8 cellular contexts compared by ENCODE assay signal in the genomic region with DNA sequence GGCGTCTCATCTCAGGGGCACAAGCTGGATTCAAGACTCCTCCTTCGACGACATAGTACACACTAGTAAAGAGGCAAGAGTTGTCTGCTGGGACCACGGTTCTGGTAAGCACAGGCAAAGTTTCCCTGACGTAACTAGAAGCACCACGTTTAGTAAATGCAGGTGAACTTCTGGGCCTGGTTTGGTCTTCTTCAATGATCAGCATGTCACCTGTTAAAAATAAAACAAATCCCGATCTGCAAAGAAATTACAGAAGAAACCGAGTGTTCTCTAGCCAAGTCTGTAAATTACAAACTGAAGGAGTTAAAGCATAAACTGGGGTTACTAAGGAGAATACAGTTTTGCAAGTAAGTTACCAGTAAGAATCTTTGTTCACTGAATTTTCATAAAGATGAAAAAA. TPM values are rescaled to one million over a fixed set of nuclear protein-coding genes. Genes with fewer than 3 reads are reported as not detected.
DNase-seq lines count a peak whose midpoint lies in the region; ATAC-seq, FAIRE-seq and TF ChIP-seq lines count a peak whose summit lies in the region.
"Had no signal": no experiment of that assay in that cellular context is flagged by ENCODE, and none has a peak within 500 bp of the region (broad histone marks: within the 10 kb centered on the region; RNA-seq: fewer than 3 reads in every experiment).

No MANE protein-coding gene starts in this region.

- peaks cover 3% of the 10 kb centered on the region for H3K27me3 Mint-ChIP-seq in activated CD8-positive, alpha-beta memory T cell treated with anti-CD3 and anti-CD28 coated beads, Interleukin-2, amount 10 ng/mL, durations not matched to agents 7 days and 5 days

- peak overlapping the region; percentile 95 for H3K4me3 Mint-ChIP-seq in activated CD8-positive, alpha-beta memory T cell treated with anti-CD3 and anti-CD28 coated beads, Interleukin-2, amount 10 ng/mL, durations not matched to agents 7 days and 5 days

- H3K27me3 ChIP-seq in esophagus muscularis mucosa (no peaks in the 10 kb centered on the region), suprapubic skin (no peaks in the 10 kb centered on the region)

- no peak for FAIRE-seq in D721Med (lab: Jason Lieb, UNC)

- H3K4me1 ChIP-seq in esophagus muscularis mucosa (peaks cover 54 to 77% (median 73%) of the 10 kb centered on the region in 4 donors), suprapubic skin (peaks cover 71% of the 10 kb centered on the region)
- H3K4me1 ChIP-seq: BLaER1 had no signal

- H3K9me3 ChIP-seq in esophagus muscularis mucosa = no peaks in the 10 kb centered on the region
- H3K9me3 ChIP-seq in suprapubic skin = no peaks in the 10 kb centered on the region

- peaks cover 58% of the 10 kb centered on the region for H3K4me1 Mint-ChIP-seq in activated CD8-positive, alpha-beta memory T cell treated with anti-CD3 and anti-CD28 coated beads, Interleukin-2, amount 10 ng/mL, durations not matched to agents 7 days and 5 days

- TF ChIP-seq EP300 in esophagus muscularis mucosa (IDR thresholded peaks at IDR 0.05) (no peak), suprapubic skin (IDR thresholded peaks at IDR 0.05) (no peak)

- H3K27ac Mint-ChIP-seq in activated CD8-positive, alpha-beta memory T cell treated with anti-CD3 and anti-CD28 coated beads, Interleukin-2, amount 10 ng/mL, durations not matched to agents 7 days and 5 days = peak overlapping the region; percentile 93

- TF ChIP-seq POLR2A in esophagus muscularis mucosa (IDR thresholded peaks at IDR 0.05; ENCODE audit: low read depth) = no peak
- TF ChIP-seq POLR2A in suprapubic skin (IDR thresholded peaks at IDR 0.05) = no peak

- no peaks in the 10 kb centered on the region for H3K9me3 Mint-ChIP-seq in activated CD8-positive, alpha-beta memory T cell treated with anti-CD3 and anti-CD28 coated beads, Interleukin-2, amount 10 ng/mL, durations not matched to agents 7 days and 5 days (ENCODE audit: low read depth)

- 49% methylated on average over 8 of the region's 8 CpGs for WGBS in esophagus muscularis mucosa
- 52% methylated on average over 8 of the region's 8 CpGs for WGBS in suprapubic skin

- no peak for DNase-seq in activated CD8-positive, alpha-beta memory T cell treated with anti-CD3 and anti-CD28 coated beads, Interleukin-2, amount 10 ng/mL, durations not matched to agents 7 days and 5 days
- DNase-seq in activated CD8-positive, alpha-beta memory T cell treated with anti-CD3 and anti-CD28 coated beads, Interleukin-2, amount 50 U/mL, for 4 hours = no peak
- no peak for DNase-seq in esophagus muscularis mucosa (ENCODE audit: extremely low spot score)
- DNase-seq in suprapubic skin (ENCODE audit: low spot score in 2 of 2) = no peak
- DNase-seq in D721Med (ENCODE audit: insufficient read length, low spot score) = no peak
- DNase-seq in NCI-H1930 (lab: John Stamatoyannopoulos, UW) = no peak

- H3K27ac ChIP-seq in esophagus muscularis mucosa (replicated peaks in 1 of 4) (peak overlapping the region in 1 of 4 donors; percentile 93), suprapubic skin (no peak overlapping the region)
- H3K27ac ChIP-seq: BLaER1 had no signal

- peaks cover 31% of the 10 kb centered on the region for H3K36me3 Mint-ChIP-seq in activated CD8-positive, alpha-beta memory T cell treated with anti-CD3 and anti-CD28 coated beads, Interleukin-2, amount 10 ng/mL, durations not matched to agents 7 days and 5 days

- TF ChIP-seq CTCF in esophagus muscularis mucosa (IDR thresholded peaks at IDR 0.05) (no peak), suprapubic skin (IDR thresholded peaks at IDR 0.05) (no peak), D721Med (IDR thresholded peaks at IDR 0.05; ENCODE audit: insufficient read depth, missing control alignments) (no peak)

- H3K36me3 ChIP-seq in esophagus muscularis mucosa (peaks cover 0 to 19% (median 11%) of the 10 kb centered on the region in 4 donors), suprapubic skin (peaks cover 19% of the 10 kb centered on the region)
- H3K36me3 ChIP-seq: BLaER1 had no signal

- intact Hi-C loops in esophagus muscularis mucosa (cut with DNase I) = no loop called here

- CTCF ChIA-PET in activated CD8-positive, alpha-beta memory T cell treated with anti-CD3 and anti-CD28 coated beads, Interleukin-2, amount 10 ng/mL, durations not matched to agents 7 days and 5 days (lab: Charles Lee) = interaction anchor here (0.9 to 3.1 kb wide), 17 partner anchors 11 to 471 kb away, joined by 3 to 27 read pairs (median 4); a partner anchor contains a TSS

- peak overlapping the region; percentile 85 to 97 (median 88) for H3K4me3 ChIP-seq in esophagus muscularis mucosa
- peak overlapping the region; percentile 74 for H3K4me3 ChIP-seq in suprapubic skin
- H3K4me3 ChIP-seq: BLaER1 had no signal

- ATAC-seq in activated CD8-positive, alpha-beta memory T cell treated with anti-CD3 and anti-CD28 coated beads, Interleukin-2, amount 10 ng/mL, durations not matched to agents 7 days and 5 days = no peak

RNA-seq across cellular contexts. Expression of a gene that starts 1.5 kb away (rescaled TPM):
- 1 to 10 TPM; 8.7 to 9.7 TPM for total RNA-seq in activated CD8-positive, alpha-beta memory T cell treated with anti-CD3 and anti-CD28 coated beads, Interleukin-2, amount 10 ng/mL, durations not matched to agents 7 days and 5 days
- total RNA-seq in esophagus muscularis mucosa (1 to 10 TPM; 6.3 to 8.5 (median 7.2) TPM), suprapubic skin (10 to 100 TPM; 20.4 to 63.6 (median 42.8) TPM)

RNA-seq across cellular contexts. Expression of a gene that starts 3.6 kb away (rescaled TPM):
- 1 to 10 TPM; 2.3 TPM for total RNA-seq in activated CD8-positive, alpha-beta memory T cell treated with anti-CD3 and anti-CD28 coated beads, Interleukin-2, amount 10 ng/mL, durations not matched to agents 7 days and 5 days
- 1 to 10 TPM; 3.7 to 5.3 (median 4.1) TPM for total RNA-seq in esophagus muscularis mucosa
- total RNA-seq in suprapubic skin = 10 to 100 TPM; 11.8 to 33.1 (median 17.1) TPM

RNA-seq across cellular contexts. Expression of a gene that starts 17.0 kb away (rescaled TPM):
- not detected for total RNA-seq in activated CD8-positive, alpha-beta memory T cell treated with anti-CD3 and anti-CD28 coated beads, Interleukin-2, amount 10 ng/mL, durations not matched to agents 7 days and 5 days
- under 1 TPM; under 0.01 to 0.32 (median 0.17) TPM for total RNA-seq in esophagus muscularis mucosa
- total RNA-seq in suprapubic skin = 10 to 100 TPM; 40.6 to 95.8 (median 77.6) TPM
- total RNA-seq: T-helper 1 cell treated with Interleukin-12 subunit alpha and Interleukin-12 subunit beta and Interleukin-4 antibody, amounts not matched to agents 30 ng/mL and 1 ng/mL, for 36 hours had no signal

RNA-seq across cellular contexts. Expression of a gene that starts 39.1 kb away (rescaled TPM):
- total RNA-seq in activated CD8-positive, alpha-beta memory T cell treated with anti-CD3 and anti-CD28 coated beads, Interleukin-2, amount 10 ng/mL, durations not matched to agents 7 days and 5 days = 1 to 10 TPM in 1 of 2 experiments, under 1 TPM in 1; 0.91 to 1.1 TPM
- total RNA-seq in esophagus muscularis mucosa (1 to 10 TPM in 1 of 4 donors, under 1 TPM in 2, not detected in 1; 0.34 to 1.7 (median 0.50) TPM), suprapubic skin (1 to 10 TPM in 1 of 4 donors, not detected in 3; 1.5 TPM)

RNA-seq across cellular contexts. Expression of a gene that starts 54.5 kb away (rescaled TPM):
- total RNA-seq in activated CD8-positive, alpha-beta memory T cell treated with anti-CD3 and anti-CD28 coated beads, Interleukin-2, amount 10 ng/mL, durations not matched to agents 7 days and 5 days = not detected
- total RNA-seq in esophagus muscularis mucosa (under 1 TPM in 2 of 4 donors, not detected in 2; under 0.01 to 0.52 TPM), suprapubic skin (1 to 10 TPM in 1 of 4 donors, not detected in 3; 3.1 TPM)
- total RNA-seq: T-helper 1 cell treated with Interleukin-12 subunit alpha and Interleukin-12 subunit beta and Interleukin-4 antibody, amounts not matched to agents 30 ng/mL and 1 ng/mL, for 36 hours had no signal

Comparison
In these comparisons a context has a peak if more than half of its experiments do, and no peak if none do; other contexts are left out.
1. RNA of a gene that starts 17.0 kb away (total RNA-seq): 40.6 to 95.8 TPM in suprapubic skin; under 0.01 to 0.32 TPM in esophagus muscularis mucosa and not detected in activated CD8-positive, alpha-beta memory T cell treated with anti-CD3 and anti-CD28 coated beads, Interleukin-2, amount 10 ng/mL, durations not matched to agents 7 days and 5 days; every median in the first group is over 10 times any median in the second.